Comparison of ENCODE assay signal across 11 cellular contexts in the genomic region with DNA sequence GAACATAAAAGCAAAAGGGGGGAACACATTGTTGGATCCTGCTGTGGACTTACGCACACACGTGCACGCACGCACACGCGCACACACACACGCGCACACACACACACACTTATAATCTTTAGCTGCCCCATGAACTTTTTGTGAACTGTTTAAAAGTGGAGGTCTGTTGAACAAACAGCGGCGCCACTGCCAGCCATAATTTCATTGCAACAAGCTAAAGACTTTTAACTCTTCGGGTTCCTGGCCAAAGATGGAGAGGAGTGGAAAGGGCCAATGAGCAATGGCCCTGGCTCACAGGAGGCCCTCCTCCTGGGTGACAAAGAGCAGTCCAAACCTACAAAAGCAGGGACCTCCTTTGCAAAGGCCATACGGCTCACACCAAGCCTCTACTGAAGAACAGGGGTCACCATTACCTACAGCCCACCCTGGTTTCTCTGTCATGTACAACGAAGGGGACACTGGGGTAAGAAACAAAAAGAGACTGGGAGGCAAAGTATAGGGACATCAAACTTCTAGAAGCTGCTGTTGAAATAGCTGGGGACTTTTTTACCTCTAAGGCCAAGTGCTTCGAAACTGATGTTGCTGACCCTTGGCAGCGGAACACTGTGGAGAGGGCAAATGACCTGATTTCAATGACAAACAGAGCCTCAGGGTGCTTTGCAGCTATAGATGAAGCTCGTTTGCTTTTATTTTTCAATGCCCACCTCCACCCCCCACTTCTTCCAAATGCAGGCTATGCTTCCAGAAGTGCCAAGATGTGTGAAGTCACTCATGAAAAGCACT. TPM values are rescaled to one million over a fixed set of nuclear protein-coding genes. Genes with fewer than 3 reads are reported as not detected.
DNase-seq lines count a peak whose midpoint lies in the region; ATAC-seq and TF ChIP-seq lines count a peak whose summit lies in the region.
"Had no signal": no experiment of that assay in that cellular context is flagged by ENCODE, and none has a peak within 500 bp of the region (broad histone marks: within the 10 kb centered on the region; RNA-seq: fewer than 3 reads in every experiment).

No MANE protein-coding gene starts in this region.

- H3K27ac ChIP-seq in liver (ENCODE audit: low read depth in 1 of 2, low read length in 2 of 2) (peak overlapping the region in 1 of 2 donors; percentile 78), prostate gland (no peak overlapping the region)
- H3K27ac ChIP-seq: GM23248 had no signal

- H3K4me1 ChIP-seq in liver (ENCODE audit: control insufficient read depth in 4 of 4, insufficient read depth in 4 of 4, low read length in 3 of 4) (peaks cover 25 to 56% (median 38%) of the 10 kb centered on the region in 4 donors), prostate gland (replicated peaks) (peaks cover 3% of the 10 kb centered on the region)

- H3K9me3 Mint-ChIP-seq in dendritic cell treated with granulocyte-macrophage colony-stimulating factor and Interleukin-4, amounts not matched to agents 40 ng/mL and 50 ng/mL, for 4 days: no peaks in the 10 kb centered on the region
- no peaks in the 10 kb centered on the region for H3K9me3 Mint-ChIP-seq in progenitor cell of endocrine pancreas (ENCODE audit: low read depth)
- H3K9me3 Mint-ChIP-seq: HFFc6 had no signal

- H3K36me3 ChIP-seq in H7 (replicated peaks; ENCODE audit: control insufficient read depth, insufficient read depth, low read length) (peaks cover 1% of the 10 kb centered on the region), liver (ENCODE audit: control insufficient read depth in 4 of 4, insufficient read depth in 3 of 4, low read depth in 1 of 4, low read length in 3 of 4) (peaks cover 0 to 2% (median under 1%) of the 10 kb centered on the region in 4 donors), prostate gland (no peaks in the 10 kb centered on the region)

- WGBS in liver: 32% methylated on average over 16 of the region's 16 CpGs
- WGBS in prostate gland: 33% methylated on average over 16 of the region's 16 CpGs

- H3K27me3 Mint-ChIP-seq in dendritic cell treated with granulocyte-macrophage colony-stimulating factor and Interleukin-4, amounts not matched to agents 40 ng/mL and 50 ng/mL, for 4 days: peaks cover 8% of the 10 kb centered on the region
- no peaks in the 10 kb centered on the region for H3K27me3 Mint-ChIP-seq in progenitor cell of endocrine pancreas

- no peak overlapping the region for H3K4me3 Mint-ChIP-seq in dendritic cell treated with granulocyte-macrophage colony-stimulating factor and Interleukin-4, amounts not matched to agents 40 ng/mL and 50 ng/mL, for 4 days
- no peak overlapping the region for H3K4me3 Mint-ChIP-seq in progenitor cell of endocrine pancreas (ENCODE audit: low read depth)
- H3K4me3 Mint-ChIP-seq: HFFc6 had no signal

- peaks cover 21% of the 10 kb centered on the region for H3K36me3 Mint-ChIP-seq in dendritic cell treated with granulocyte-macrophage colony-stimulating factor and Interleukin-4, amounts not matched to agents 40 ng/mL and 50 ng/mL, for 4 days (ENCODE audit: low read depth)
- peaks cover 3% of the 10 kb centered on the region for H3K36me3 Mint-ChIP-seq in progenitor cell of endocrine pancreas (ENCODE audit: insufficient read depth)

- peaks cover 34% of the 10 kb centered on the region for H3K27me3 ChIP-seq in H7 (ENCODE audit: control insufficient read depth, insufficient read depth, low read length)
- no peaks in the 10 kb centered on the region for H3K27me3 ChIP-seq in liver (ENCODE audit: control insufficient read depth in 4 of 4, insufficient read depth in 4 of 4, low read length in 3 of 4)
- H3K27me3 ChIP-seq in prostate gland (replicated peaks; ENCODE audit: insufficient read depth): no peaks in the 10 kb centered on the region

- H3K9me3 ChIP-seq in liver (ENCODE audit: control insufficient read depth in 4 of 4, low read length in 3 of 4): no peaks in the 10 kb centered on the region
- no peaks in the 10 kb centered on the region for H3K9me3 ChIP-seq in prostate gland

- no peak overlapping the region for H3K9ac ChIP-seq in liver (ENCODE audit: low read depth in 1 of 2, low read length in 2 of 2)
- H3K9ac ChIP-seq: GM23248 had no signal

- no peak for TF ChIP-seq RAD21 in liver (IDR thresholded peaks at IDR 0.05)

- TF ChIP-seq POLR2A in prostate gland (IDR thresholded peaks at IDR 0.05): no peak

- no peak for TF ChIP-seq CTCF in liver (IDR thresholded peaks at IDR 0.05; ENCODE audit: low read depth, low read length, missing input control)
- no peak for TF ChIP-seq CTCF in progenitor cell of endocrine pancreas (IDR thresholded peaks at IDR 0.05; ENCODE audit: unreplicated experiment)
- TF ChIP-seq CTCF in prostate gland (IDR thresholded peaks at IDR 0.05): no peak

- H3K4me3 ChIP-seq in H7 (ENCODE audit: insufficient read depth, low read depth, low read length): no peak overlapping the region
- no peak overlapping the region for H3K4me3 ChIP-seq in liver (ENCODE audit: low read depth in 1 of 3, low read length in 3 of 3)
- H3K4me3 ChIP-seq in prostate gland: no peak overlapping the region
- H3K4me3 ChIP-seq: GM23248 had no signal

- DNase-seq in H7 (peak; percentile 59), progenitor cell of endocrine pancreas (ENCODE audit: low spot score, unreplicated experiment) (no peak), prostate gland (ENCODE audit: low spot score) (no peak), kidney tubule cell (ENCODE audit: low spot score) (no peak), MV-4-11 (lab: John Stamatoyannopoulos, UW) (no peak)
- DNase-seq: GDM1, GM23248, HFFc6 had no signal

- ATAC-seq in HG02852 (IDR thresholded peaks at IDR 0.05; ENCODE audit: unreplicated experiment): no peak

- intact Hi-C loops in dendritic cell treated with granulocyte-macrophage colony-stimulating factor and Interleukin-4, amounts not matched to agents 40 ng/mL and 50 ng/mL, for 4 days (cut with micrococcal nuclease): no loop called here
- intact Hi-C loops in prostate gland (cut with DNase I): no loop called here

- peak overlapping the region; percentile 35 for H3K27ac Mint-ChIP-seq in dendritic cell treated with granulocyte-macrophage colony-stimulating factor and Interleukin-4, amounts not matched to agents 40 ng/mL and 50 ng/mL, for 4 days
- peak overlapping the region; percentile 34 for H3K27ac Mint-ChIP-seq in progenitor cell of endocrine pancreas
- H3K27ac Mint-ChIP-seq: HFFc6 had no signal

- peaks cover 62% of the 10 kb centered on the region for H3K4me1 Mint-ChIP-seq in dendritic cell treated with granulocyte-macrophage colony-stimulating factor and Interleukin-4, amounts not matched to agents 40 ng/mL and 50 ng/mL, for 4 days (ENCODE audit: low read depth)
- peaks cover 32% of the 10 kb centered on the region for H3K4me1 Mint-ChIP-seq in progenitor cell of endocrine pancreas (ENCODE audit: low read depth)

TF ChIP-seq in liver, 16 proteins besides CTCF, POLR2A, EP300 and RAD21 (continues in another document):
- TF ChIP-seq JUND (IDR thresholded peaks at IDR 0.05) (no peak), FOXA1 (IDR thresholded peaks at IDR 0.05) (no peak), EGR1 (IDR thresholded peaks at IDR 0.05; ENCODE audit: low read depth in 2 of 2) (no peak), GABPA (IDR thresholded peaks at IDR 0.05 in 1 of 2, conservative IDR thresholded peaks at IDR 0.05 in 1 of 2) (no peak), FOXA2 (IDR thresholded peaks at IDR 0.05) (no peak)
- TF ChIP-seq, protein P1, sequence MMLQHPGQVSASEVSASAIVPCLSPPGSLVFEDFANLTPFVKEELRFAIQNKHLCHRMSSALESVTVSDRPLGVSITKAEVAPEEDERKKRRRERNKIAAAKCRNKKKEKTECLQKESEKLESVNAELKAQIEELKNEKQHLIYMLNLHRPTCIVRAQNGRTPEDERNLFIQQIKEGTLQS (IDR thresholded peaks at IDR 0.05): no peak
- TF ChIP-seq, protein P2, sequence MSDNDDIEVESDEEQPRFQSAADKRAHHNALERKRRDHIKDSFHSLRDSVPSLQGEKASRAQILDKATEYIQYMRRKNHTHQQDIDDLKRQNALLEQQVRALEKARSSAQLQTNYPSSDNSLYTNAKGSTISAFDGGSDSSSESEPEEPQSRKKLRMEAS (IDR thresholded peaks at IDR 0.05): no peak
- TF ChIP-seq, protein P3, sequence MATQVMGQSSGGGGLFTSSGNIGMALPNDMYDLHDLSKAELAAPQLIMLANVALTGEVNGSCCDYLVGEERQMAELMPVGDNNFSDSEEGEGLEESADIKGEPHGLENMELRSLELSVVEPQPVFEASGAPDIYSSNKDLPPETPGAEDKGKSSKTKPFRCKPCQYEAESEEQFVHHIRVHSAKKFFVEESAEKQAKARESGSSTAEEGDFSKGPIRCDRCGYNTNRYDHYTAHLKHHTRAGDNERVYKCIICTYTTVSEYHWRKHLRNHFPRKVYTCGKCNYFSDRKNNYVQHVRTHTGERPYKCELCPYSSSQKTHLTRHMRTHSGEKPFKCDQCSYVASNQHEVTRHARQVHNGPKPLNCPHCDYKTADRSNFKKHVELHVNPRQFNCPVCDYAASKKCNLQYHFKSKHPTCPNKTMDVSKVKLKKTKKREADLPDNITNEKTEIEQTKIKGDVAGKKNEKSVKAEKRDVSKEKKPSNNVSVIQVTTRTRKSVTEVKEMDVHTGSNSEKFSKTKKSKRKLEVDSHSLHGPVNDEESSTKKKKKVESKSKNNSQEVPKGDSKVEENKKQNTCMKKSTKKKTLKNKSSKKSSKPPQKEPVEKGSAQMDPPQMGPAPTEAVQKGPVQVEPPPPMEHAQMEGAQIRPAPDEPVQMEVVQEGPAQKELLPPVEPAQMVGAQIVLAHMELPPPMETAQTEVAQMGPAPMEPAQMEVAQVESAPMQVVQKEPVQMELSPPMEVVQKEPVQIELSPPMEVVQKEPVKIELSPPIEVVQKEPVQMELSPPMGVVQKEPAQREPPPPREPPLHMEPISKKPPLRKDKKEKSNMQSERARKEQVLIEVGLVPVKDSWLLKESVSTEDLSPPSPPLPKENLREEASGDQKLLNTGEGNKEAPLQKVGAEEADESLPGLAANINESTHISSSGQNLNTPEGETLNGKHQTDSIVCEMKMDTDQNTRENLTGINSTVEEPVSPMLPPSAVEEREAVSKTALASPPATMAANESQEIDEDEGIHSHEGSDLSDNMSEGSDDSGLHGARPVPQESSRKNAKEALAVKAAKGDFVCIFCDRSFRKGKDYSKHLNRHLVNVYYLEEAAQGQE (IDR thresholded peaks at IDR 0.05): no peak

RNA-seq across cellular contexts. Expression of a gene that starts 16.7 kb away (rescaled TPM):
- total RNA-seq in H7 (2014; rRNA removed; shearing (Covaris generic)): 32.5 and 51.0 TPM in 2 replicates
- total RNA-seq in liver (10 to 100 TPM; 15.1 to 23.0 TPM), progenitor cell of endocrine pancreas (20.5 TPM in 2 replicates), prostate gland (10 to 100 TPM; 56.2 to 70.8 TPM)
- polyA plus RNA-seq in liver: 1 to 10 TPM; 5.6 to 6.8 TPM
